Comparison of ENCODE assay signal across 15 cellular contexts in the genomic region with DNA sequence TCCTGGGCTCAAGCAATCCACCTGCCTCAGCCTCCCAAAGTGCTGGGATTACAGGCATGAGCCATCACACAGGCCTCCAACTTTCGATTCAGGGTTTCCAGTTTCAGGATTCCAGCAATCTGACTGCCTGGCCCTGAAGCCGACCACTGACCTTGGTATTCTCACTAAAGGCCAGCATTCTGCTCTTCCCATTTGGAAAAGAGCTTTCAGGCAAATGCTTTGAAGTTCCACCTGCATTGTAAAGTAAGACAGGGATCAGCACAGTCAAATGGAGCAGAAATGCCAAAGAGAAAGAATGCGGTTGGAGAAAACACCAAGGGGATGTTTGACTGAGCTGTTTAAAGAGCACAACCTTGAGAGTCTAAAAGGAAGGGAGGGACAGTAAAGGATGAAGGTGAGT.
DNase-seq lines count a peak whose midpoint lies in the region; ATAC-seq and TF ChIP-seq lines count a peak whose summit lies in the region.
"Had no signal": no experiment of that assay in that cellular context is flagged by ENCODE, and none has a peak within 500 bp of the region (broad histone marks: within the 10 kb centered on the region; RNA-seq: fewer than 3 reads in every experiment).

No MANE protein-coding gene starts in this region.

- H3K4me1 Mint-ChIP-seq in activated CD8-positive, alpha-beta memory T cell treated with anti-CD3 and anti-CD28 coated beads, Interleukin-2, amount 10 ng/mL, durations not matched to agents 7 days and 5 days = peaks cover 18% of the 10 kb centered on the region
- peaks cover 33% of the 10 kb centered on the region for H3K4me1 Mint-ChIP-seq in activated naive CD8-positive, alpha-beta T cell (ENCODE audit: low read depth)
- peaks cover 9% of the 10 kb centered on the region for H3K4me1 Mint-ChIP-seq in memory B cell

- no peak for TF ChIP-seq POLR2A in transverse colon (IDR thresholded peaks at IDR 0.05)

- no peaks in the 10 kb centered on the region for H3K27me3 Mint-ChIP-seq in activated CD8-positive, alpha-beta memory T cell treated with anti-CD3 and anti-CD28 coated beads, Interleukin-2, amount 10 ng/mL, durations not matched to agents 7 days and 5 days
- H3K27me3 Mint-ChIP-seq in activated naive CD8-positive, alpha-beta T cell = no peaks in the 10 kb centered on the region
- no peaks in the 10 kb centered on the region for H3K27me3 Mint-ChIP-seq in memory B cell

- intact Hi-C loops in transverse colon (cut with DNase I; ENCODE audit: low total_unique reads) = no loop called here

- H3K4me1 ChIP-seq in transverse colon = no peaks in the 10 kb centered on the region
- H3K4me1 ChIP-seq: tibial artery had no signal

- H3K27me3 ChIP-seq in transverse colon (no peaks in the 10 kb centered on the region), WERI-Rb-1 (ENCODE audit: insufficient read depth, low read depth, severe bottlenecking) (no peaks in the 10 kb centered on the region)
- H3K27me3 ChIP-seq: tibial artery had no signal

- H3K36me3 Mint-ChIP-seq in activated CD8-positive, alpha-beta memory T cell treated with anti-CD3 and anti-CD28 coated beads, Interleukin-2, amount 10 ng/mL, durations not matched to agents 7 days and 5 days = no peaks in the 10 kb centered on the region
- H3K36me3 Mint-ChIP-seq in activated naive CD8-positive, alpha-beta T cell = no peaks in the 10 kb centered on the region
- no peaks in the 10 kb centered on the region for H3K36me3 Mint-ChIP-seq in memory B cell

- no peak for ATAC-seq in activated CD8-positive, alpha-beta memory T cell treated with anti-CD3 and anti-CD28 coated beads, Interleukin-2, amount 10 ng/mL, durations not matched to agents 7 days and 5 days
- ATAC-seq in memory B cell (ENCODE audit: low read depth) (no peak), GM21367 (IDR thresholded peaks at IDR 0.05; ENCODE audit: unreplicated experiment) (no peak), GM19351 (IDR thresholded peaks at IDR 0.05; ENCODE audit: unreplicated experiment) (no peak)

- H3K27ac ChIP-seq in transverse colon (peak overlapping the region in 3 of 4 donors; percentile 6 to 21 (median 12)), WERI-Rb-1 (no peak overlapping the region)
- H3K27ac ChIP-seq: tibial artery had no signal

- TF ChIP-seq EP300 in transverse colon (IDR thresholded peaks at IDR 0.05; ENCODE audit: low read depth) = no peak

- H3K9me3 Mint-ChIP-seq in activated CD8-positive, alpha-beta memory T cell treated with anti-CD3 and anti-CD28 coated beads, Interleukin-2, amount 10 ng/mL, durations not matched to agents 7 days and 5 days (ENCODE audit: low read depth) = no peaks in the 10 kb centered on the region
- no peaks in the 10 kb centered on the region for H3K9me3 Mint-ChIP-seq in activated naive CD8-positive, alpha-beta T cell (ENCODE audit: low read depth)
- H3K9me3 Mint-ChIP-seq in memory B cell = no peaks in the 10 kb centered on the region

- CTCF ChIA-PET in activated CD8-positive, alpha-beta memory T cell treated with anti-CD3 and anti-CD28 coated beads, Interleukin-2, amount 10 ng/mL, durations not matched to agents 7 days and 5 days (lab: Charles Lee) = interaction anchor here (0.8 to 1.5 kb wide), 2 partner anchors 12 to 42 kb away, joined by 3 to 4 read pairs; no protein-coding TSS in a partner anchor

- 83 to 88% methylated on average over 2 to 3 of the region's 3 CpGs for WGBS in transverse colon (ENCODE audit: low coverage in 1 of 2), 2 donors

- H3K4me3 ChIP-seq in transverse colon (no peak overlapping the region), WERI-Rb-1 (ENCODE audit: low read depth, low read length) (no peak overlapping the region)
- H3K4me3 ChIP-seq: mucosa of descending colon, tibial artery had no signal

- no peak overlapping the region for H3K4me3 Mint-ChIP-seq in activated CD8-positive, alpha-beta memory T cell treated with anti-CD3 and anti-CD28 coated beads, Interleukin-2, amount 10 ng/mL, durations not matched to agents 7 days and 5 days
- H3K4me3 Mint-ChIP-seq in activated naive CD8-positive, alpha-beta T cell = peak overlapping the region; percentile 63
- no peak overlapping the region for H3K4me3 Mint-ChIP-seq in memory B cell

- H3K27ac Mint-ChIP-seq in activated CD8-positive, alpha-beta memory T cell treated with anti-CD3 and anti-CD28 coated beads, Interleukin-2, amount 10 ng/mL, durations not matched to agents 7 days and 5 days = peak overlapping the region; percentile 48
- peak overlapping the region; percentile 88 for H3K27ac Mint-ChIP-seq in activated naive CD8-positive, alpha-beta T cell
- peak overlapping the region; percentile 42 for H3K27ac Mint-ChIP-seq in memory B cell

- DNase-seq in activated CD8-positive, alpha-beta memory T cell treated with anti-CD3 and anti-CD28 coated beads, Interleukin-2, amount 10 ng/mL, durations not matched to agents 7 days and 5 days = no peak
- no peak for DNase-seq in activated CD8-positive, alpha-beta memory T cell treated with anti-CD3 and anti-CD28 coated beads for 24 hours
- DNase-seq in memory B cell (ENCODE audit: low spot score in 2 of 2) = no peak
- no peak for DNase-seq in transverse colon
- no peak for DNase-seq in WERI-Rb-1
- DNase-seq: activated CD4-positive, CD25-positive, alpha-beta regulatory T cell treated with anti-CD3 and anti-CD28 coated beads, Interleukin-2, amount 50 U/mL, for 72 hours; cortex of kidney; DMS153; mucosa of descending colon; NCI-H2081; NK-92 treated with Interleukin-12 subunit alpha and Interleukin-12 subunit beta, amount 100 ng/mL, for 24 hours; tibial artery had no signal

- no peaks in the 10 kb centered on the region for H3K9me3 ChIP-seq in transverse colon
- no peaks in the 10 kb centered on the region for H3K9me3 ChIP-seq in WERI-Rb-1 (ENCODE audit: severe bottlenecking)
- H3K9me3 ChIP-seq: mucosa of descending colon, tibial artery had no signal

- H3K36me3 ChIP-seq in transverse colon (no peaks in the 10 kb centered on the region), WERI-Rb-1 (no peaks in the 10 kb centered on the region)
- H3K36me3 ChIP-seq: tibial artery had no signal

- in situ Hi-C loops in transverse colon (cut with MboI; ENCODE audit: low pct_ligation_motif_present in 1 of 4, low pct_unique_long_range_greater_than_20kb in 1 of 4, low sequenced_read_pairs in 3 of 4) = no loop called here

- TF ChIP-seq CTCF in transverse colon (IDR thresholded peaks at IDR 0.05) (no peak), WERI-Rb-1 (IDR thresholded peaks at IDR 0.05; ENCODE audit: low read depth, low read length) (no peak)
